ENCODE assay signal across 5 cellular contexts in genomic region chr1:113509726-113510125, GRCh38.
A peak's percentile ranks its signal among the peaks of the same experiment; 100 is the strongest.
DNase-seq lines count a peak whose midpoint lies in the region; ATAC-seq, FAIRE-seq and TF ChIP-seq lines count a peak whose summit lies in the region.
"Not testable (repeated sequence)": the region's sequence is repeated elsewhere in the genome, so short reads cannot be mapped to it uniquely, and the experiment has no call there.

No MANE protein-coding gene starts in this region.

- not testable (repeated sequence) for TF ChIP-seq CTCF in HEK293 (tag by site-specific recombination; IDR thresholded peaks at IDR 0.05); RWPE2 (IDR thresholded peaks at IDR 0.05; ENCODE audit: poor library complexity, severe bottlenecking); K562 (IDR thresholded peaks at IDR 0.05 in 2 of 3, conservative IDR thresholded peaks at IDR 0.05 in 1 of 3; ENCODE audit: insufficient read depth in 2 of 3, low read depth in 1 of 3, low read length in 3 of 3); foreskin keratinocyte (conservative IDR thresholded peaks at IDR 0.05); HepG2 (CRISPR knock-in tag; IDR thresholded peaks at IDR 0.05)

- ATAC-seq in RWPE2 (ENCODE audit: low read depth) (peak; percentile 83), foreskin keratinocyte (peak; percentile 72)
- not testable (repeated sequence) for ATAC-seq in K562, HepG2

- CTCF ChIA-PET in HEK293 (lab: Yijun Ruan, JAX); K562 (lab: Yijun Ruan, JAX; ENCODE audit: low intra/inter-chr PET ratio); HepG2 (lab: Yijun Ruan, JAX; ENCODE audit: low intra/inter-chr PET ratio, low total read pairs): not testable (repeated sequence)

- not testable (repeated sequence) for DNase-seq in RWPE2 (ENCODE audit: low spot score); K562 (ENCODE audit: extremely low read depth in 1 of 4, low spot score in 3 of 4); foreskin keratinocyte; HepG2 (ENCODE audit: low spot score)

- H3K9ac ChIP-seq in K562 (ENCODE audit: insufficient read depth in 1 of 2, low read depth in 2 of 2, low read length in 2 of 2); HepG2 (ENCODE audit: insufficient read depth, low read depth, low read length): not testable (repeated sequence)

- not testable (repeated sequence) for H4K20me1 ChIP-seq in K562 (replicated peaks; ENCODE audit: control insufficient read depth, insufficient read depth, low read length); HepG2 (ENCODE audit: insufficient read depth, low read length)

- not testable (repeated sequence) for TF ChIP-seq EP300 in K562 (IDR thresholded peaks at IDR 0.05; ENCODE audit: low read length); HepG2 (IDR thresholded peaks at IDR 0.05; ENCODE audit: low read depth in 2 of 2, low read length in 2 of 2); HepG2 (CRISPR knock-in tag; IDR thresholded peaks at IDR 0.05; ENCODE audit: borderline replicate concordance)

- WGBS in K562 (ENCODE audit: insufficient coverage, low coverage, missing lambda C conversion rate) = 7% methylated on average over 3 of the region's 11 CpGs
- 100% methylated on average over 4 of the region's 11 CpGs for WGBS in HepG2 (ENCODE audit: low lambda C conversion rate)

- intact Hi-C loops in K562 (cut with micrococcal nuclease) = not testable (repeated sequence)
- intact Hi-C loops in HepG2 (cut with micrococcal nuclease; ENCODE audit: unreplicated experiment) = loop anchor here (10.0 kb wide), 1 partner anchor 55 kb away; no protein-coding TSS in a partner anchor

- H3K4me1 ChIP-seq in HEK293 (ENCODE audit: control insufficient read depth, insufficient read depth, low read length); RWPE2 (ENCODE audit: insufficient read depth, poor library complexity, severe bottlenecking); K562 (replicated peaks in 1 of 2; ENCODE audit: control insufficient read depth in 2 of 2, insufficient read depth in 2 of 2, low read length in 2 of 2); foreskin keratinocyte: not testable (repeated sequence)
- peaks cover 36% of the 10 kb centered on the region for H3K4me1 ChIP-seq in HepG2 (ENCODE audit: insufficient read depth, low read length)

- not testable (repeated sequence) for H3K27me3 ChIP-seq in RWPE2 (ENCODE audit: insufficient read depth, poor library complexity, severe bottlenecking); K562 (ENCODE audit: control insufficient read depth in 2 of 2, insufficient read depth in 2 of 2, low read length in 2 of 2); foreskin keratinocyte; HepG2 (ENCODE audit: control insufficient read depth in 1 of 2, insufficient read depth in 2 of 2, low read length in 2 of 2)

- H3K9me3 ChIP-seq in HEK293 (ENCODE audit: control insufficient read depth, insufficient read depth, low read depth, low read length); RWPE2 (ENCODE audit: severe bottlenecking); K562 (replicated peaks; ENCODE audit: control insufficient read depth, insufficient read depth, low read depth, low read length): not testable (repeated sequence)
- H3K9me3 ChIP-seq in HepG2 (ENCODE audit: low read length) = peaks cover 15% of the 10 kb centered on the region

- not testable (repeated sequence) for H3K4me2 ChIP-seq in K562 (ENCODE audit: insufficient read depth, low read length); HepG2 (ENCODE audit: low read depth, low read length)

- H3K9me1 ChIP-seq in K562 (ENCODE audit: control insufficient read depth, insufficient read depth, low read length) = not testable (repeated sequence)

- not testable (repeated sequence) for H3K36me3 ChIP-seq in HEK293 (ENCODE audit: control insufficient read depth in 2 of 2, insufficient read depth in 1 of 2, low read length in 2 of 2); RWPE2 (ENCODE audit: low read depth); K562 (ENCODE audit: control insufficient read depth, insufficient read depth, low read length); HepG2 (replicated peaks in 1 of 2; ENCODE audit: control insufficient read depth in 1 of 2, insufficient read depth in 2 of 2, low read length in 2 of 2)

- not testable (repeated sequence) for TF ChIP-seq RAD21 in K562 (CRISPR knock-in tag; conservative IDR thresholded peaks at IDR 0.05 in 1 of 2, IDR thresholded peaks at IDR 0.05 in 1 of 2); HepG2 (CRISPR knock-in tag; IDR thresholded peaks at IDR 0.05)

- BruUV-seq in K562 (replicated peaks; lab: Mats Ljungman, UMichigan); HepG2 (replicated peaks; lab: Mats Ljungman, UMichigan): not testable (repeated sequence)

- H2AFZ ChIP-seq in K562 (ENCODE audit: low read depth, low read length); HepG2 (ENCODE audit: low read length): not testable (repeated sequence)

- POLR2A ChIA-PET in HEK293 (lab: Yijun Ruan, JAX); HepG2 (lab: Yijun Ruan, JAX): not testable (repeated sequence)
- POLR2A ChIA-PET in K562 (lab: Yijun Ruan, JAX) = interaction anchor here (1.3 kb wide), 1 partner anchor 18 kb away, joined by 3 read pairs; no protein-coding TSS in a partner anchor

- H3K27ac ChIP-seq in HEK293 (ENCODE audit: extremely low read depth, low read depth, low read length); RWPE2 (ENCODE audit: poor library complexity, severe bottlenecking); K562 (ENCODE audit: extremely low read depth, low read depth, low read length); foreskin keratinocyte; HepG2 (ENCODE audit: extremely low read length, insufficient read depth, low read length): not testable (repeated sequence)

- not testable (repeated sequence) for H3K79me2 ChIP-seq in K562 (ENCODE audit: control insufficient read depth, insufficient read depth, low read length)
- H3K79me2 ChIP-seq in HepG2 (ENCODE audit: insufficient read depth, low read length) = peaks cover 15% of the 10 kb centered on the region

- not testable (repeated sequence) for FAIRE-seq in K562 (lab: Jason Lieb, UNC); HepG2 (lab: Jason Lieb, UNC)

- in situ Hi-C loops in K562 (cut with MboI); HepG2 (cut with HindIII; ENCODE audit: extremely low pct_ligation_motif_present, low pct_unique_long_range_greater_than_20kb): not testable (repeated sequence)

- TF ChIP-seq POLR2A in K562 (conservative IDR thresholded peaks at IDR 0.05); HepG2 (IDR thresholded peaks at IDR 0.05; ENCODE audit: insufficient read depth in 1 of 2, low read depth in 2 of 2, low read length in 2 of 2): not testable (repeated sequence)

- not testable (repeated sequence) for H3K4me3 ChIP-seq in HEK293 (ENCODE audit: low read depth, low read length); RWPE2 (ENCODE audit: severe bottlenecking); K562; HepG2 (replicated peaks in 1 of 3; ENCODE audit: insufficient read depth in 1 of 3, low read depth in 2 of 3, low read length in 3 of 3)

TF ChIP-seq in K562, 482 proteins besides CTCF, POLR2A, EP300 and RAD21:
- peak; percentile 37; the same call in 1 of the 2 replicates for TF ChIP-seq ATF7 (IDR thresholded peaks at IDR 0.05)

TF ChIP-seq in HepG2, 621 proteins besides CTCF, POLR2A, EP300 and RAD21:
- peak; percentile 88 for TF ChIP-seq ATF7 (IDR thresholded peaks at IDR 0.05)
- not testable (repeated sequence) for TF ChIP-seq ATF7 (CRISPR knock-in tag; IDR thresholded peaks at IDR 0.05)
